Comparison of ENCODE assay signal across 9 cellular contexts in the genomic region with DNA sequence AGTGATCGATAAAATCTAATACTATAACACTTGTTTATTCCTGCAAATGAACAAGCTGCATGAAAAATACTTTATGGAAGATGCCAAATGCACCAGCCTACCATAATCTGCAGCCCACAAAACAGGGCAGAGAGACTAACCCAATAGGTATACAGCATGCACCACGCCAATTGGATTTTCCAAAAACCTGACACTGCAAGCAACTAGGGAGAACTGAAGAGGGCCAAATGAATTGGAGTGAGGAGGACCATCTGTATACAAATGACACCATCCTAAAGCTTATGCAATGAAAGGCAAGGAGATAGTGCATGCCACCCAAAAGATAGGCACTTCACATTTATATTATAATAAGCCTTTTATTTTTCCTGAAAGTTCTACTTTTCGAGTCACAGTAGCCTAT.
"Had no signal": no experiment of that assay in that cellular context is flagged by ENCODE, and none has a peak within 500 bp of the region (broad histone marks: within the 10 kb centered on the region; RNA-seq: fewer than 3 reads in every experiment).

No MANE protein-coding gene starts in this region.

- DNase-seq: GM23248, GOT3, H7, H9, HCEC 1CT, HFFc6 had no signal

- H3K27ac ChIP-seq: GM23248 had no signal

- H3K36me3 ChIP-seq: HAP-1 had no signal

- H3K27ac Mint-ChIP-seq: GM23338, H9, HFFc6 had no signal

- H3K4me3 Mint-ChIP-seq: GM23338, H9, HFFc6 had no signal

- H3K4me1 Mint-ChIP-seq: GM23338, H9 had no signal

- H3K9me3 ChIP-seq: HAP-1 had no signal

- H3K4me1 ChIP-seq: HAP-1 had no signal

- H3K4me3 ChIP-seq: GM23248, GM23338, HAP-1 had no signal

- ATAC-seq: GM23338, HCT116 had no signal

- H2AFZ ChIP-seq: GM23248, GM23338 had no signal

- H3K4me2 ChIP-seq: GM23338 had no signal
